Comparison of ENCODE assay signal across 23 cellular contexts in the genomic region with DNA sequence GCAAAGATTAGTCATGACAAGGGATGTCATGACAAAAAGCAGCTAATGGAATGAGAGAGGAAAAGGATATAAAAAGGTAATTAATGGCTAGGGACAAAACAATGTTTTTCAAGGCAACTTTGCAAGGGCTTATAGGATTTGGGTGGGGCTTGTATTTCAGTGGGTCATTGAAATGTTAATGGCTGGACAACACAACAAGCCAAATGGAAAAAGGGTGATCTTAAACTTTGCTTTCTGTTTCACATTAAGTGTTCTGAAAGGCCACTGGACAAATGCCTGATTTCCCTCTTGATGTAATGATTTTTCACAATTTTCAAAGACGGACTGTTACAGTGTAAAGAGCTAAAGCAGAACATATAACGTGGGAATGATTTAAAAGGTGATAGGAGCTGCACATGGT.
"Had no signal": no experiment of that assay in that cellular context is flagged by ENCODE, and none has a peak within 500 bp of the region (broad histone marks: within the 10 kb centered on the region; RNA-seq: fewer than 3 reads in every experiment).

No MANE protein-coding gene starts in this region.

- H3K27ac Mint-ChIP-seq: activated CD8-positive, alpha-beta T cell treated with anti-CD3 and anti-CD28 coated beads for 36 hours; activated naive CD8-positive, alpha-beta T cell treated with anti-CD3 and anti-CD28 coated beads, Interleukin-2, amount 10 ng/mL, durations not matched to agents 7 days and 5 days; activated T-cell treated with anti-CD3 and anti-CD28 coated beads, Interleukin-2, amount 50 U/mL, for 72 hours; activated T-helper 2 cell treated with anti-CD3 and anti-CD28 coated beads, Interferon-gamma antibody, Interleukin-2, Interleukin-4, amounts not matched to agents 10 μg/mL and 5 μg/mL and 100 μg/mL, durations not matched to agents 14 hours and 24 hours and 36 hours; T-cell had no signal

- H3K4me3 Mint-ChIP-seq: activated CD8-positive, alpha-beta T cell treated with anti-CD3 and anti-CD28 coated beads for 36 hours; activated naive CD8-positive, alpha-beta T cell treated with anti-CD3 and anti-CD28 coated beads, Interleukin-2, amount 10 ng/mL, durations not matched to agents 7 days and 5 days; activated T-cell treated with anti-CD3 and anti-CD28 coated beads, Interleukin-2, amount 50 U/mL, for 72 hours; T-cell had no signal

- H3K4me3 ChIP-seq: breast epithelium had no signal

- DNase-seq: activated CD4-positive, alpha-beta T cell treated with anti-CD3 and anti-CD28 coated beads for 4 hours; activated CD8-positive, alpha-beta memory T cell treated with anti-CD3 and anti-CD28 coated beads, Interleukin-2, amount 50 U/mL, for 4 hours; activated CD8-positive, alpha-beta T cell treated with anti-CD3 and anti-CD28 coated beads for 36 hours; activated gamma-delta T cell treated with Interleukin-2 at 50 U/mL for 16 hours; activated naive CD4-positive, alpha-beta T cell treated with anti-CD3 and anti-CD28 coated beads, Interleukin-2, amount 50 U/mL, for 16 hours; activated naive CD8-positive, alpha-beta T cell treated with anti-CD3 and anti-CD28 coated beads, Interleukin-2, amount 10 ng/mL, durations not matched to agents 7 days and 5 days; activated T-cell treated with anti-CD3 and anti-CD28 coated beads, Interleukin-2, amount 50 U/mL, for 72 hours; caudate nucleus; Karpas-422; MM.1S; NCI-H1105; NCI-H1436; NCI-H1694 treated with DMSO at 0.1 percent for 48 hours; NCI-H2029 treated with DMSO at 0.1 percent for 48 hours; NCI-H510A treated with DMSO at 0.1 percent for 48 hours; PC-3; SHP77 treated with DMSO at 0.1 percent for 48 hours; T1000; WERI-Rb-1 had no signal

- H3K4me1 Mint-ChIP-seq: activated naive CD8-positive, alpha-beta T cell treated with anti-CD3 and anti-CD28 coated beads, Interleukin-2, amount 10 ng/mL, durations not matched to agents 7 days and 5 days; T-cell had no signal

- H3K36me3 Mint-ChIP-seq: activated naive CD8-positive, alpha-beta T cell treated with anti-CD3 and anti-CD28 coated beads, Interleukin-2, amount 10 ng/mL, durations not matched to agents 7 days and 5 days; T-cell had no signal

- H3K27ac ChIP-seq: breast epithelium, WERI-Rb-1 had no signal

- ATAC-seq: activated CD4-positive, CD25-positive, alpha-beta regulatory T cell treated with anti-CD3 and anti-CD28 coated beads, Interleukin-2, amount 50 U/mL, for 24 hours; activated CD8-positive, alpha-beta T cell treated with anti-CD3 and anti-CD28 coated beads for 36 hours; activated T-cell treated with anti-CD3 and anti-CD28 coated beads, Interleukin-2, amount 50 U/mL, for 72 hours; PC-3; T-cell had no signal

- H3K9me3 ChIP-seq: breast epithelium had no signal

- H3K27me3 ChIP-seq: breast epithelium had no signal

- H3K4me1 ChIP-seq: breast epithelium had no signal

- H3K9me3 Mint-ChIP-seq: activated CD8-positive, alpha-beta T cell treated with anti-CD3 and anti-CD28 coated beads for 36 hours; activated naive CD8-positive, alpha-beta T cell treated with anti-CD3 and anti-CD28 coated beads, Interleukin-2, amount 10 ng/mL, durations not matched to agents 7 days and 5 days; activated T-helper 2 cell treated with anti-CD3 and anti-CD28 coated beads, Interferon-gamma antibody, Interleukin-2, Interleukin-4, amounts not matched to agents 10 μg/mL and 5 μg/mL and 100 μg/mL, durations not matched to agents 14 hours and 24 hours and 36 hours; T-cell had no signal

- H3K27me3 Mint-ChIP-seq: activated CD8-positive, alpha-beta T cell treated with anti-CD3 and anti-CD28 coated beads for 36 hours; T-cell had no signal

- H3K36me3 ChIP-seq: breast epithelium, WERI-Rb-1 had no signal
